ENCODE assay signal across 14 cellular contexts in genomic region chr21:32819702-32820101, GRCh38. TPM values are rescaled to one million over a fixed set of nuclear protein-coding genes. Genes with fewer than 3 reads are reported as not detected.
DNase-seq lines count a peak whose midpoint lies in the region; ATAC-seq and TF ChIP-seq lines count a peak whose summit lies in the region.
"Had no signal": no experiment of that assay in that cellular context is flagged by ENCODE, and none has a peak within 500 bp of the region (broad histone marks: within the 10 kb centered on the region; RNA-seq: fewer than 3 reads in every experiment).

No MANE protein-coding gene starts in this region.

- no peaks in the 10 kb centered on the region for H3K27me3 ChIP-seq in prostate gland (replicated peaks; ENCODE audit: insufficient read depth)
- H3K27me3 ChIP-seq: stomach had no signal

- TF ChIP-seq POLR2A in prostate gland (IDR thresholded peaks at IDR 0.05): no peak

- WGBS in prostate gland: 77% methylated on average over 6 of the region's 6 CpGs

- H3K27ac ChIP-seq in coronary artery: peak overlapping the region in 1 of 2 donors; percentile 32
- H3K27ac ChIP-seq in prostate gland: no peak overlapping the region
- H3K27ac ChIP-seq: SK-N-MC had no signal

- in situ Hi-C loops in astrocyte of the cerebellum (cut with HindIII; ENCODE audit: low sequenced_read_pairs): loop anchor here (10.0 kb wide), 1 partner anchor 375 kb away; no protein-coding TSS in a partner anchor

- intact Hi-C loops in left cardiac atrium (cut with DNase I): loop anchor here in 1 of 2 donors (10.0 kb wide), 1 partner anchor 165 kb away; no protein-coding TSS in a partner anchor
- intact Hi-C loops in prostate gland (cut with DNase I): no loop called here

- H3K4me3 ChIP-seq in astrocyte of the cerebellum (ENCODE audit: low read depth, low read length) (no peak overlapping the region), coronary artery (no peak overlapping the region), prostate gland (no peak overlapping the region)
- H3K4me3 ChIP-seq: SK-N-MC, stomach had no signal

- ATAC-seq in left cardiac atrium (peak; percentile 65 to 94), GM19452 (IDR thresholded peaks at IDR 0.05; ENCODE audit: unreplicated experiment) (no peak), HG02610 (IDR thresholded peaks at IDR 0.05; ENCODE audit: unreplicated experiment) (no peak)

- peak; percentile 65 for DNase-seq in EL
- DNase-seq in astrocyte of the cerebellum (ENCODE audit: low read depth): peak; percentile 44
- peak; percentile 49 for DNase-seq in left cardiac atrium
- peak; percentile 43 for DNase-seq in pulmonary artery endothelial cell (ENCODE audit: low read depth, low spot score)
- no peak for DNase-seq in coronary artery (ENCODE audit: low spot score)
- DNase-seq in prostate gland (ENCODE audit: low spot score): no peak
- DNase-seq: CD4-positive, alpha-beta T cell; effector CD4-positive, alpha-beta T cell; Kasumi-1; NCI-H2081 treated with DMSO at 0.1 percent for 48 hours; stomach had no signal

- H3K36me3 ChIP-seq in prostate gland: no peaks in the 10 kb centered on the region
- H3K36me3 ChIP-seq: stomach had no signal

- TF ChIP-seq CTCF in astrocyte of the cerebellum (IDR thresholded peaks at IDR 0.05; ENCODE audit: low read depth, low read length, missing control alignments) (no peak), coronary artery (IDR thresholded peaks at IDR 0.05) (no peak), prostate gland (IDR thresholded peaks at IDR 0.05) (no peak)

- H3K4me1 ChIP-seq in prostate gland (replicated peaks): no peaks in the 10 kb centered on the region
- H3K4me1 ChIP-seq: stomach had no signal

- H3K9me3 ChIP-seq in prostate gland: no peaks in the 10 kb centered on the region
- H3K9me3 ChIP-seq: stomach had no signal

RNA-seq across cellular contexts. Expression of gene PAXBP1, which starts 48.1 kb away (rescaled TPM):
- total RNA-seq in left cardiac atrium: 10 to 100 TPM; 13.3 to 17.4 TPM
- total RNA-seq in pulmonary artery endothelial cell: 20.0 and 25.0 TPM in 2 replicates
- 10 to 100 TPM; 27.0 to 35.8 TPM for total RNA-seq in prostate gland

Comparison
In these comparisons a context has a peak if more than half of its experiments do, and no peak if none do; other contexts are left out.
1. DNase-seq: peak in EL (single experiment), astrocyte of the cerebellum (single experiment), left cardiac atrium (single experiment) and pulmonary artery endothelial cell (single experiment); none in coronary artery (single experiment) and prostate gland (single experiment).
2. ATAC-seq: peak in left cardiac atrium (2 of 2); none in GM19452 (single experiment) and HG02610 (single experiment).